In the genomic region with DNA sequence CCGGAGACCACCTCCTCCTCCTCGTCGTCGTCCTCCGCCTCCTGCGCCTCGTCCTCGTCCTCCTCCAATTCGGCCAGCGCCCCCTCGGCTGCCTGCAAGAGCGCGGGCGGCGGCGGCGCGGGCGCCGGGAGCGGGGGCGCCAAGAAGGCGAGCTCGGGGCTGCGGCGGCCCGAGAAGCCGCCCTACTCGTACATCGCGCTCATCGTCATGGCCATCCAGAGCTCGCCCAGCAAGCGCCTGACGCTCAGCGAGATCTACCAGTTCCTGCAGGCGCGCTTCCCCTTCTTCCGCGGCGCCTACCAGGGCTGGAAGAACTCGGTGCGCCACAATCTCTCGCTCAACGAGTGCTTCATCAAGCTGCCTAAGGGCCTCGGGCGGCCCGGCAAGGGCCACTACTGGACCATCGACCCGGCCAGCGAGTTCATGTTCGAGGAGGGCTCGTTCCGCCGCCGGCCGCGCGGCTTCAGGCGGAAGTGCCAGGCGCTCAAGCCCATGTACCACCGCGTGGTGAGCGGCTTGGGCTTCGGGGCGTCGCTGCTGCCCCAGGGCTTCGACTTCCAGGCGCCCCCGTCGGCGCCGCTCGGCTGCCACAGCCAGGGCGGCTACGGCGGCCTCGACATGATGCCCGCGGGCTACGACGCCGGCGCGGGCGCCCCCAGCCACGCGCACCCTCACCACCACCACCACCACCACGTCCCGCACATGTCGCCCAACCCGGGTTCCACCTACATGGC, we compare ENCODE assay signal across 8 cellular contexts. TPM values are rescaled to one million over a fixed set of nuclear protein-coding genes. Genes with fewer than 3 reads are reported as not detected.
DNase-seq lines count a peak whose midpoint lies in the region; ATAC-seq, FAIRE-seq and TF ChIP-seq lines count a peak whose summit lies in the region.

No MANE protein-coding gene starts in this region.

- H3K4me3 ChIP-seq in CD8-positive, alpha-beta T cell (ENCODE audit: low read depth, low read length) = no peak overlapping the region
- peak overlapping the region; percentile 45 to 59 for H3K4me3 ChIP-seq in mucosa of rectum (ENCODE audit: low read length in 2 of 2)

- peak overlapping the region; percentile 47 to 68 for H3K9ac ChIP-seq in mucosa of rectum (ENCODE audit: low read depth in 1 of 2, low read length in 2 of 2)

- H3K9me3 Mint-ChIP-seq in CD8-positive, alpha-beta T cell = no peaks in the 10 kb centered on the region

- TF ChIP-seq CTCF in CD8-positive, alpha-beta T cell (IDR thresholded peaks at IDR 0.05) = no peak

- H3K27ac Mint-ChIP-seq in CD8-positive, alpha-beta T cell = no peak overlapping the region

- TF ChIP-seq POLR2A in GM12892 (IDR thresholded peaks at IDR 0.05; ENCODE audit: low read depth, low read length) = no peak

- no peaks in the 10 kb centered on the region for H3K9me3 ChIP-seq in CD8-positive, alpha-beta T cell (ENCODE audit: low read length)
- no peaks in the 10 kb centered on the region for H3K9me3 ChIP-seq in mucosa of rectum (ENCODE audit: control insufficient read depth in 2 of 2, low read length in 2 of 2)

- H3K27me3 ChIP-seq in CD8-positive, alpha-beta T cell (ENCODE audit: insufficient read depth, low read length) = peaks cover 38% of the 10 kb centered on the region
- H3K27me3 ChIP-seq in mucosa of rectum (ENCODE audit: control insufficient read depth in 2 of 2, insufficient read depth in 2 of 2, low read length in 2 of 2) = peaks cover 42 to 60% of the 10 kb centered on the region in 2 donors

- no peaks in the 10 kb centered on the region for H3K36me3 Mint-ChIP-seq in CD8-positive, alpha-beta T cell

- H3K4me3 Mint-ChIP-seq in CD8-positive, alpha-beta T cell = peak overlapping the region; percentile 72

- peaks cover 28% of the 10 kb centered on the region for H3K4me1 Mint-ChIP-seq in CD8-positive, alpha-beta T cell (ENCODE audit: low read depth)

- H3K4me1 ChIP-seq in CD8-positive, alpha-beta T cell (ENCODE audit: insufficient read depth, low read length) = peaks cover 12% of the 10 kb centered on the region
- H3K4me1 ChIP-seq in mucosa of rectum (ENCODE audit: control insufficient read depth in 2 of 2, insufficient read depth in 2 of 2, low read length in 2 of 2) = no peaks in the 10 kb centered on the region

- intact Hi-C loops in CD8-positive, alpha-beta T cell (cut with DNase I, micrococcal nuclease) = loop anchor here in 1 of 2 experiments (10.0 kb wide), 1 partner anchor 665 kb away; no protein-coding TSS in a partner anchor

- ATAC-seq in CD8-positive, alpha-beta T cell = no peak
- ATAC-seq in HG02840 (IDR thresholded peaks at IDR 0.05; ENCODE audit: low FRiP score, unreplicated experiment) = no peak

- no peak for DNase-seq in CD8-positive, alpha-beta T cell
- DNase-seq in NCI-H1105 (lab: John Stamatoyannopoulos, UW) = peak; percentile 42
- DNase-seq in dedifferentiated amniotic fluid mesenchymal stem cell (ENCODE audit: extremely low spot score) = peak; percentile 49
- DNase-seq in NCI-H128 (lab: John Stamatoyannopoulos, UW; ENCODE audit: unreplicated experiment) = no peak
- DNase-seq in GM12892 (ENCODE audit: insufficient read length) = no peak
- no peak for DNase-seq in NCI-H774 (lab: John Stamatoyannopoulos, UW)

- H3K36me3 ChIP-seq in CD8-positive, alpha-beta T cell (ENCODE audit: insufficient read depth, low read length) = no peaks in the 10 kb centered on the region
- no peaks in the 10 kb centered on the region for H3K36me3 ChIP-seq in mucosa of rectum (ENCODE audit: control insufficient read depth in 2 of 2, insufficient read depth in 2 of 2, low read length in 2 of 2)

- H3K27ac ChIP-seq in CD8-positive, alpha-beta T cell (ENCODE audit: low read depth, low read length) = no peak overlapping the region
- peak overlapping the region; percentile 66 to 74 for H3K27ac ChIP-seq in mucosa of rectum (ENCODE audit: low read depth in 2 of 2, low read length in 2 of 2)

- CTCF ChIA-PET in CD8-positive, alpha-beta T cell (lab: Charles Lee) = interaction anchor here (1.1 kb wide), 2 partner anchors 10 to 592 kb away, joined by 4 read pairs; no protein-coding TSS in a partner anchor

- H3K27me3 Mint-ChIP-seq in CD8-positive, alpha-beta T cell (ENCODE audit: low read depth) = peaks cover 67% of the 10 kb centered on the region

- POLR2A ChIA-PET in CD8-positive, alpha-beta T cell (lab: Charles Lee) = no interaction called here

- no peak for FAIRE-seq in GM12892 (lab: Jason Lieb, UNC)

RNA-seq across cellular contexts. Expression of a gene that starts 0.9 kb away (rescaled TPM):
- total RNA-seq in CD8-positive, alpha-beta T cell = not detected
- not detected for polyA plus RNA-seq in GM12892 (2012; ENCODE audit: missing spikeins)

Comparison
In these comparisons a context has a peak if more than half of its experiments do, and no peak if none do; other contexts are left out.
1. DNase-seq: peak in NCI-H1105 (single experiment) and dedifferentiated amniotic fluid mesenchymal stem cell (single experiment); none in CD8-positive, alpha-beta T cell (0 of 7), NCI-H128 (single experiment), GM12892 (single experiment) and NCI-H774 (single experiment).